16 cellular contexts compared by ENCODE assay signal in genomic region chr10:68594405-68594804, GRCh38. TPM values are rescaled to one million over a fixed set of nuclear protein-coding genes. Genes with fewer than 3 reads are reported as not detected.
A peak's percentile ranks its signal among the peaks of the same experiment; 100 is the strongest.
DNase-seq lines count a peak whose midpoint lies in the region; ATAC-seq and TF ChIP-seq lines count a peak whose summit lies in the region.
"Had no signal": no experiment of that assay in that cellular context is flagged by ENCODE, and none has a peak within 500 bp of the region (broad histone marks: within the 10 kb centered on the region; RNA-seq: fewer than 3 reads in every experiment).

No MANE protein-coding gene starts in this region.

- peaks cover 10% of the 10 kb centered on the region for H3K4me1 Mint-ChIP-seq in progenitor cell of endocrine pancreas (ENCODE audit: low read depth)
- H3K4me1 Mint-ChIP-seq: immature natural killer cell had no signal

- H3K9me3 ChIP-seq in SJSA1 (replicated peaks) = no peaks in the 10 kb centered on the region
- no peaks in the 10 kb centered on the region for H3K9me3 ChIP-seq in upper lobe of right lung

- H3K4me1 ChIP-seq in SJSA1 (replicated peaks) (peaks cover 25% of the 10 kb centered on the region), upper lobe of right lung (peaks cover 2% of the 10 kb centered on the region)

- no peaks in the 10 kb centered on the region for H3K9me3 Mint-ChIP-seq in progenitor cell of endocrine pancreas (ENCODE audit: low read depth)
- H3K9me3 Mint-ChIP-seq: activated T-helper 1 cell treated with anti-CD3 and anti-CD28 coated beads, Interleukin-12 subunit alpha, Interleukin-12 subunit beta, Interleukin-2, Interleukin-4 antibody, amounts not matched to agents 30 ng/mL and 10 ng/mL and 1 ng/mL, durations not matched to agents 14 hours and 24 hours and 36 hours; dendritic cell treated with granulocyte-macrophage colony-stimulating factor and Interleukin-4, amounts not matched to agents 40 ng/mL and 50 ng/mL, for 4 days; immature natural killer cell; stimulated activated naive CD8-positive, alpha-beta T cell treated with anti-CD3 and anti-CD28 coated beads, Interleukin-15, Interleukin-2, amounts not matched to agents 100 ng/mL and 50 ng/mL, for 24 hours had no signal

- DNase-seq in HCEC 1CT (peak; percentile 98), SJSA1 (ENCODE audit: low read depth in 1 of 2, low spot score in 2 of 2) (peak; percentile 63 to 65), fibroblast of peridontal ligament (ENCODE audit: extremely low read depth) (peak; percentile 35), progenitor cell of endocrine pancreas (ENCODE audit: low spot score, unreplicated experiment) (no peak), NCI-H446 treated with DMSO at 0.1 percent for 48 hours (lab: John Stamatoyannopoulos, UW) (no peak), upper lobe of right lung (no peak)
- no peak for DNase-seq in activated CD4-positive, alpha-beta T cell treated with anti-CD3 and anti-CD28 coated beads for 1 hour
- DNase-seq: DMS 273 treated with DMSO at 0.1 percent for 48 hours; immature natural killer cell; Karpas-422; stimulated activated CD4-positive, alpha-beta T cell treated with anti-CD3 and anti-CD28 coated beads, Interleukin-1b, Interleukin-23, amount 100 ng/mL, for 48 hours had no signal

- no peak overlapping the region for H3K4me3 Mint-ChIP-seq in progenitor cell of endocrine pancreas (ENCODE audit: low read depth)
- H3K4me3 Mint-ChIP-seq: activated T-helper 1 cell treated with anti-CD3 and anti-CD28 coated beads, Interleukin-12 subunit alpha, Interleukin-12 subunit beta, Interleukin-2, Interleukin-4 antibody, amounts not matched to agents 30 ng/mL and 10 ng/mL and 1 ng/mL, durations not matched to agents 14 hours and 24 hours and 36 hours; dendritic cell treated with granulocyte-macrophage colony-stimulating factor and Interleukin-4, amounts not matched to agents 40 ng/mL and 50 ng/mL, for 4 days; immature natural killer cell; stimulated activated naive CD8-positive, alpha-beta T cell treated with anti-CD3 and anti-CD28 coated beads, Interleukin-15, Interleukin-2, amounts not matched to agents 100 ng/mL and 50 ng/mL, for 24 hours had no signal

- H3K36me3 Mint-ChIP-seq in progenitor cell of endocrine pancreas (ENCODE audit: insufficient read depth) = peaks cover 8% of the 10 kb centered on the region
- H3K36me3 Mint-ChIP-seq: immature natural killer cell had no signal

- H3K27ac Mint-ChIP-seq in progenitor cell of endocrine pancreas = peak overlapping the region; percentile 67
- H3K27ac Mint-ChIP-seq: activated T-helper 1 cell treated with anti-CD3 and anti-CD28 coated beads, Interleukin-12 subunit alpha, Interleukin-12 subunit beta, Interleukin-2, Interleukin-4 antibody, amounts not matched to agents 30 ng/mL and 10 ng/mL and 1 ng/mL, durations not matched to agents 14 hours and 24 hours and 36 hours; dendritic cell treated with granulocyte-macrophage colony-stimulating factor and Interleukin-4, amounts not matched to agents 40 ng/mL and 50 ng/mL, for 4 days; immature natural killer cell; stimulated activated naive CD8-positive, alpha-beta T cell treated with anti-CD3 and anti-CD28 coated beads, Interleukin-15, Interleukin-2, amounts not matched to agents 100 ng/mL and 50 ng/mL, for 24 hours had no signal

- TF ChIP-seq CTCF in progenitor cell of endocrine pancreas (IDR thresholded peaks at IDR 0.05; ENCODE audit: unreplicated experiment) = no peak
- no peak for TF ChIP-seq CTCF in upper lobe of right lung (IDR thresholded peaks at IDR 0.05)

- H3K27me3 ChIP-seq in SJSA1 (replicated peaks) (no peaks in the 10 kb centered on the region), upper lobe of right lung (no peaks in the 10 kb centered on the region)

- intact Hi-C loops in upper lobe of right lung (cut with DNase I) = no loop called here

- H3K27ac ChIP-seq in SJSA1 = peak overlapping the region; percentile 77
- no peak overlapping the region for H3K27ac ChIP-seq in upper lobe of right lung
- H3K27ac ChIP-seq: VCaP had no signal

- H3K4me3 ChIP-seq in SJSA1 = no peak overlapping the region
- H3K4me3 ChIP-seq in upper lobe of right lung = no peak overlapping the region

- H3K27me3 Mint-ChIP-seq in progenitor cell of endocrine pancreas = no peaks in the 10 kb centered on the region
- H3K27me3 Mint-ChIP-seq: stimulated activated naive CD8-positive, alpha-beta T cell treated with anti-CD3 and anti-CD28 coated beads, Interleukin-15, Interleukin-2, amounts not matched to agents 100 ng/mL and 50 ng/mL, for 24 hours had no signal

- H3K36me3 ChIP-seq in SJSA1 = no peaks in the 10 kb centered on the region
- H3K36me3 ChIP-seq in upper lobe of right lung = no peaks in the 10 kb centered on the region

- ATAC-seq in upper lobe of right lung (no peak), GM19324 (IDR thresholded peaks at IDR 0.05; ENCODE audit: low FRiP score, unreplicated experiment) (no peak)

RNA-seq across cellular contexts. Expression of gene TET1, which starts 34.3 kb away (rescaled TPM):
- total RNA-seq in SJSA1 (2014; rRNA removed; shearing (Covaris generic)) = 1.9 and 4.4 TPM in 2 replicates
- total RNA-seq in progenitor cell of endocrine pancreas (36.2 and 37.3 TPM in 2 replicates), upper lobe of right lung (2.1 TPM)

Comparison
In these comparisons a context has a peak if more than half of its experiments do, and no peak if none do; other contexts are left out.
1. DNase-seq: peak in HCEC 1CT (single experiment), SJSA1 (2 of 2) and fibroblast of peridontal ligament (single experiment); none in progenitor cell of endocrine pancreas (single experiment), NCI-H446 treated with DMSO at 0.1 percent for 48 hours (single experiment), upper lobe of right lung (single experiment) and activated CD4-positive, alpha-beta T cell treated with anti-CD3 and anti-CD28 coated beads for 1 hour (single experiment).